ENCODE assay signal across 1 cellular context in the genomic region with DNA sequence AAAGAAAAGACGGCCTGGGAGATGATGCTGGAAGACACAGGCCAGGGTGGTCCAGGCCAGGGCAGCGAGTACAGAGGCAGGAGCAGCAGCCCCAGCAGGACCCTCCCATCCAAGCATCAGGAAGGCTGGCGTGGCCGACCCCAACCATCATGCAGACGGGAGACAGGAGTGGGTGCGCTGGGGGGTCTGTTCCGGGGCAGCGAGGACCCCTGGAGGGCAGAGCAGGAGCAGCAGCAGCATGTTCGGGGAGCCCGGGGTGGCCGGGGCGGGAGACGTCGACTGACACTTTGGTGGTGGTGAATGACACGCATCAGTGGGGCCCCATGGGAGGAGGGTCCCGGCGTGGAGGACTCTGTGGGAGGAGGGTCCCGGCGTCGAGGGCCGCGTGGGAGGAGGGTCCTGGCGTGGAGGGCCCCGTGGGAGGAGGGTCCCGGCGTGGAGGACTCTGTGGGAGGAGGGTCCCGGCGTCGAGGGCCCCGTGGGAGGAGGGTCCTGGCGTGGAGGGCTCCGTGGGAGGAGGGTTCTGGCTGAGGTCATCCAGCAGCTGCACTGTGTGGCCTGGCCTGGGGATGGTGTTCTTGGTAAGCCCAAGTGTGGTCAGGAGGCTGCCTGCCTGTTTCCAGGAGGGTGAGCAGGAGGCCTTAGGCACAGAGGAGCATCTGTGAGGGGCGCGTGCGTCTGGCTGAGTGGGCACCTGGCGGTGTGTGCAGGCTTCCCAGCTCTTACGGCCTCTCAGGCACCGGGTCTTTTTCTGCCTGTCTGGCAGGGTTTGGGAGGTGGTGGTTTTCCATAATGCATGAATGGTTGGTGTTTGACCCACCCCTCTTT.
TF ChIP-seq lines count a peak whose summit lies in the region.

No MANE protein-coding gene starts in this region.

TF ChIP-seq in endothelial cell of umbilical vein, 7 proteins besides CTCF, POLR2A, EP300 and RAD21:
- TF ChIP-seq FOS (IDR thresholded peaks at IDR 0.05; ENCODE audit: borderline replicate concordance, insufficient read depth, low read length) (no peak), GATA2 (IDR thresholded peaks at IDR 0.05; ENCODE audit: insufficient read depth, insufficient read length, low read depth, low read length) (no peak), POLR2AphosphoS5 (IDR thresholded peaks at IDR 0.05; ENCODE audit: insufficient read depth, low read depth, low read length) (no peak), MYC (IDR thresholded peaks at IDR 0.05; ENCODE audit: low read depth, low read length) (no peak), JUN (IDR thresholded peaks at IDR 0.05; ENCODE audit: borderline replicate concordance, insufficient read depth, insufficient read length, low read depth) (no peak), EZH2 (IDR thresholded peaks at IDR 0.05; ENCODE audit: borderline replicate concordance, low read depth, low read length, severe bottlenecking) (no peak)
- TF ChIP-seq, protein P1, sequence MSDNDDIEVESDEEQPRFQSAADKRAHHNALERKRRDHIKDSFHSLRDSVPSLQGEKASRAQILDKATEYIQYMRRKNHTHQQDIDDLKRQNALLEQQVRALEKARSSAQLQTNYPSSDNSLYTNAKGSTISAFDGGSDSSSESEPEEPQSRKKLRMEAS (IDR thresholded peaks at IDR 0.05; ENCODE audit: insufficient read depth, insufficient read length): no peak
